ENCODE assay signal across 1 cellular context in genomic region chr2:85448840-85449588, GRCh38.
TF ChIP-seq lines count a peak whose summit lies in the region.

No MANE protein-coding gene starts in this region.

TF ChIP-seq in IMR-90, 13 proteins besides CTCF, POLR2A, EP300 and RAD21 (continued from another document):
- TF ChIP-seq USF2 (IDR thresholded peaks at IDR 0.05; ENCODE audit: low read depth, low read length) (no peak), MXI1 (IDR thresholded peaks at IDR 0.05; ENCODE audit: borderline replicate concordance, low read depth, low read length) (no peak), MAZ (IDR thresholded peaks at IDR 0.05; ENCODE audit: borderline replicate concordance, low read depth, low read length) (no peak), CHD1 (IDR thresholded peaks at IDR 0.05; ENCODE audit: low read depth, low read length) (no peak), ELK1 (IDR thresholded peaks at IDR 0.05; ENCODE audit: borderline replicate concordance, low read depth, low read length) (no peak), BHLHE40 (IDR thresholded peaks at IDR 0.05; ENCODE audit: low read depth, low read length) (no peak), RCOR1 (IDR thresholded peaks at IDR 0.05; ENCODE audit: insufficient replicate concordance, low read length) (no peak), CEBPB (IDR thresholded peaks at IDR 0.05; ENCODE audit: low read depth, low read length) (no peak), SMC3 (IDR thresholded peaks at IDR 0.05; ENCODE audit: low read depth, low read length) (no peak)
